Comparison of ENCODE assay signal across 8 cellular contexts in genomic region chr6:169521825-169522224, GRCh38.
"Had no signal": no experiment of that assay in that cellular context is flagged by ENCODE, and none has a peak within 500 bp of the region (broad histone marks: within the 10 kb centered on the region; RNA-seq: fewer than 3 reads in every experiment).

No MANE protein-coding gene starts in this region.

- DNase-seq: H9, HCEC 1CT, IMR-90, KBM-7 had no signal

- H3K4me3 Mint-ChIP-seq: GM23338, H9 had no signal

- H3K27ac Mint-ChIP-seq: GM23338, H9 had no signal

- FAIRE-seq: H1, H54, HTR-8/SVneo had no signal

- H3K4me3 ChIP-seq: GM23338 had no signal

- ATAC-seq: GM23338 had no signal

- H3K4me1 Mint-ChIP-seq: GM23338 had no signal

- H2AFZ ChIP-seq: GM23338 had no signal

- H3K4me2 ChIP-seq: GM23338 had no signal
